In the genomic region with DNA sequence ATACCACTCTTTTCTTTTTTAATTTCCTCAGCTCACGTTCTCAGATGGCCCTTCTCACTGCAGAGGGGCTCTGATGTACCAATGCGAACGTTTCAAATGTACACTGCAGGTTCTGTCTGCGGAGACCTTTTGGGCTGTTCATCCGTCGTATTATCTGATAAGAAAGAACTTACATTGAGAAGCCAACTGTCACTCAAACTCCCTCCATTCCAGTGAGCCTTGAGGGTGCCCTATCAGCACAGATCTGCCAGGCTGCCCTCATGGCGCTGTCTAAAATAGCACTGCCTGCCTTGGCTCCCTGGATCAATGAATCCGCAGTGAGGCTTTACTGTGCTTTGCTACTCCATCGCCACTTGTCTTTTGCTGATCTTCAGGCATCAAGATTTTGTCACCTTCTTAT, we compare ENCODE assay signal across 24 cellular contexts.
DNase-seq lines count a peak whose midpoint lies in the region; ATAC-seq, FAIRE-seq and TF ChIP-seq lines count a peak whose summit lies in the region.
"Had no signal": no experiment of that assay in that cellular context is flagged by ENCODE, and none has a peak within 500 bp of the region (broad histone marks: within the 10 kb centered on the region; RNA-seq: fewer than 3 reads in every experiment).

No MANE protein-coding gene starts in this region.

- H3K4me1 Mint-ChIP-seq in GM23338, result no peaks in the 10 kb centered on the region
- H3K4me1 Mint-ChIP-seq: CD14-positive monocyte; CD4-positive, alpha-beta memory T cell; CD4-positive, CD25-positive, alpha-beta regulatory T cell; CD8-positive, alpha-beta memory T cell had no signal

- H3K23ac ChIP-seq in IMR-90 (ENCODE audit: low read depth, low read length), result no peak overlapping the region

- H2AK5ac ChIP-seq in IMR-90 (ENCODE audit: low read depth, low read length), result no peak overlapping the region

- H3K79me1 ChIP-seq in IMR-90 (ENCODE audit: low read depth in 1 of 2, low read length in 2 of 2), result no peaks in the 10 kb centered on the region

- H2BK5ac ChIP-seq in IMR-90 (ENCODE audit: low read depth, low read length, poor library complexity, severe bottlenecking), result no peak overlapping the region

- H3K9me3 ChIP-seq in IMR-90 (ENCODE audit: control insufficient read depth, insufficient read depth, low read length) (no peaks in the 10 kb centered on the region), parathyroid adenoma (ENCODE audit: control insufficient read depth, low read length) (no peaks in the 10 kb centered on the region), hepatocyte (ENCODE audit: low read depth) (no peaks in the 10 kb centered on the region)
- H3K9me3 ChIP-seq: BE2C, BLaER1 had no signal

- H3K9me2 ChIP-seq in GM23338 (ENCODE audit: insufficient read depth), result no peaks in the 10 kb centered on the region
- H3K9me2 ChIP-seq in hepatocyte (replicated peaks; ENCODE audit: insufficient read depth), result no peaks in the 10 kb centered on the region

- no peaks in the 10 kb centered on the region for H3K36me3 Mint-ChIP-seq in GM23338 (ENCODE audit: low read depth)
- H3K36me3 Mint-ChIP-seq: CD14-positive monocyte; CD4-positive, alpha-beta memory T cell; CD4-positive, CD25-positive, alpha-beta regulatory T cell; CD8-positive, alpha-beta memory T cell had no signal

- no peak overlapping the region for H4K8ac ChIP-seq in IMR-90 (ENCODE audit: low read depth in 2 of 2, low read length in 2 of 2)

- H4K91ac ChIP-seq in IMR-90 (ENCODE audit: insufficient read depth, low read depth, low read length), result no peak overlapping the region

- no peaks in the 10 kb centered on the region for H3K9me1 ChIP-seq in IMR-90 (ENCODE audit: insufficient read depth, low read length)

- DNase-seq in GM23338 (ENCODE audit: low spot score), result no peak
- DNase-seq in IMR-90, result no peak
- no peak for DNase-seq in bronchial epithelial cell (ENCODE audit: low read depth)
- DNase-seq in hepatocyte (ENCODE audit: low spot score), result no peak
- DNase-seq in DMS53 (lab: John Stamatoyannopoulos, UW), result no peak
- DNase-seq: 8988T; ACHN; BE2C; C1 segment of cervical spinal cord; CD4-positive, alpha-beta memory T cell; CD4-positive, CD25-positive, alpha-beta regulatory T cell; CD8-positive, alpha-beta memory T cell; COR-L47; DMS 273 treated with DMSO at 0.1 percent for 48 hours; DMS153; DMS79 treated with DMSO at 0.1 percent for 48 hours; GF-D8 had no signal

- H3K9ac ChIP-seq in IMR-90 (ENCODE audit: low read depth, low read length) (no peak overlapping the region), parathyroid adenoma (no peak overlapping the region)
- H3K9ac ChIP-seq: BLaER1 had no signal

- TF ChIP-seq CTCF in GM23338 (conservative IDR thresholded peaks at IDR 0.05; ENCODE audit: low read depth in 2 of 2) (no peak), IMR-90 (conservative IDR thresholded peaks at IDR 0.05; ENCODE audit: low read depth, low read length) (no peak), bronchial epithelial cell (IDR thresholded peaks at IDR 0.05; ENCODE audit: insufficient read depth, low read length, severe bottlenecking) (no peak), parathyroid adenoma (IDR thresholded peaks at IDR 0.05) (no peak), hepatocyte (IDR thresholded peaks at IDR 0.05; ENCODE audit: poor library complexity) (no peak)

- no peak overlapping the region for H2BK120ac ChIP-seq in IMR-90 (ENCODE audit: low read depth, low read length)

- no peak overlapping the region for H3K27ac ChIP-seq in GM23338 (ENCODE audit: low read depth)
- H3K27ac ChIP-seq in IMR-90 (ENCODE audit: insufficient read depth, low read length), result no peak overlapping the region
- H3K27ac ChIP-seq in parathyroid adenoma, result no peak overlapping the region
- H3K27ac ChIP-seq in hepatocyte, result no peak overlapping the region
- H3K27ac ChIP-seq: BLaER1 had no signal

- no peak overlapping the region for H3K18ac ChIP-seq in IMR-90 (ENCODE audit: low read depth, low read length)

- H3K27me3 ChIP-seq in GM23338 (ENCODE audit: insufficient read depth) (no peaks in the 10 kb centered on the region), IMR-90 (ENCODE audit: control insufficient read depth, insufficient read depth, low read length) (peaks cover 2% of the 10 kb centered on the region; the same call in 1 of the 2 replicates), bronchial epithelial cell (ENCODE audit: control insufficient read depth, insufficient read depth, low read length) (no peaks in the 10 kb centered on the region), parathyroid adenoma (ENCODE audit: control insufficient read depth, insufficient read depth, low read length) (no peaks in the 10 kb centered on the region), hepatocyte (peaks cover 5% of the 10 kb centered on the region)
- H3K27me3 ChIP-seq: BE2C, BLaER1 had no signal

- H2AK9ac ChIP-seq in IMR-90 (replicated peaks; ENCODE audit: low read depth, low read length, poor library complexity), result peak overlapping the region; percentile 5

- CTCF ChIA-PET in IMR-90 (lab: Yijun Ruan, JAX), result no interaction called here

- dilution Hi-C loops in IMR-90 (cut with HindIII; ENCODE audit: low sequenced_read_pairs, unreplicated experiment), result no loop called here

- TF ChIP-seq RAD21 in IMR-90 (IDR thresholded peaks at IDR 0.05; ENCODE audit: low read length), result no peak

- no peak overlapping the region for H4K5ac ChIP-seq in IMR-90 (ENCODE audit: low read depth, low read length)

- no peak overlapping the region for H3K4me3 ChIP-seq in GM23338
- no peak overlapping the region for H3K4me3 ChIP-seq in IMR-90 (ENCODE audit: insufficient read depth, low read depth, low read length)
- no peak overlapping the region for H3K4me3 ChIP-seq in bronchial epithelial cell (ENCODE audit: low read depth, low read length)
- no peak overlapping the region for H3K4me3 ChIP-seq in parathyroid adenoma (ENCODE audit: low read depth, low read length)
- no peak overlapping the region for H3K4me3 ChIP-seq in hepatocyte
- H3K4me3 ChIP-seq: BLaER1 had no signal

- H3K27me3 Mint-ChIP-seq in GM23338 (ENCODE audit: insufficient read depth, low read depth, poor library complexity), result no peaks in the 10 kb centered on the region
- H3K27me3 Mint-ChIP-seq: CD4-positive, CD25-positive, alpha-beta regulatory T cell; CD8-positive, alpha-beta memory T cell had no signal

- no peak overlapping the region for H3K56ac ChIP-seq in IMR-90 (ENCODE audit: extremely low read depth, insufficient read depth, low read length)

- POLR2A ChIA-PET in IMR-90 (lab: Charles Lee; ENCODE audit: unreplicated experiment), result interaction anchor here (0.7 kb wide), 1 partner anchor 43 kb away, joined by 3 read pairs; no protein-coding TSS in a partner anchor

- no peak for TF ChIP-seq POLR2A in IMR-90 (IDR thresholded peaks at IDR 0.05; ENCODE audit: low read depth, low read length)

- H3K36me3 ChIP-seq in GM23338 (ENCODE audit: insufficient read depth) (no peaks in the 10 kb centered on the region), IMR-90 (ENCODE audit: control insufficient read depth, insufficient read depth, low read length) (no peaks in the 10 kb centered on the region), bronchial epithelial cell (ENCODE audit: control insufficient read depth, insufficient read depth, low read length) (no peaks in the 10 kb centered on the region), parathyroid adenoma (ENCODE audit: control insufficient read depth, insufficient read depth, low read length) (no peaks in the 10 kb centered on the region), hepatocyte (replicated peaks; ENCODE audit: insufficient read depth, low read depth) (no peaks in the 10 kb centered on the region)
- H3K36me3 ChIP-seq: BE2C, BLaER1 had no signal

- no peak overlapping the region for H3K4me2 ChIP-seq in GM23338
- H3K4me2 ChIP-seq in IMR-90 (ENCODE audit: low read depth, low read length), result no peak overlapping the region
- H3K4me2 ChIP-seq in parathyroid adenoma (ENCODE audit: low read length), result peak overlapping the region; percentile 61
- H3K4me2 ChIP-seq in hepatocyte, result no peak overlapping the region
- H3K4me2 ChIP-seq: BLaER1 had no signal

- H3K4ac ChIP-seq in IMR-90 (ENCODE audit: low read depth, low read length), result no peak overlapping the region

- H2AFZ ChIP-seq in GM23338 (peak overlapping the region; percentile 56), IMR-90 (replicated peaks; ENCODE audit: low read length, poor library complexity) (peak overlapping the region; percentile 3), parathyroid adenoma (peak overlapping the region; percentile 52), hepatocyte (no peak overlapping the region)

- ATAC-seq in GM23338 (no peak), IMR-90 (ENCODE audit: low read depth) (no peak), GM18511 (IDR thresholded peaks at IDR 0.05; ENCODE audit: unreplicated experiment) (no peak)

- H3K4me1 ChIP-seq in GM23338 (ENCODE audit: insufficient read depth), result no peaks in the 10 kb centered on the region
- no peaks in the 10 kb centered on the region for H3K4me1 ChIP-seq in IMR-90 (ENCODE audit: control insufficient read depth, insufficient read depth, low read length)
- no peaks in the 10 kb centered on the region for H3K4me1 ChIP-seq in parathyroid adenoma
- H3K4me1 ChIP-seq in hepatocyte (ENCODE audit: insufficient read depth), result no peaks in the 10 kb centered on the region
- H3K4me1 ChIP-seq: BE2C, BLaER1 had no signal

- H2BK15ac ChIP-seq in IMR-90 (ENCODE audit: low read depth, low read length), result no peak overlapping the region

- no TSS peak for BruUV-seq in IMR-90 (replicated peaks; lab: Mats Ljungman, UMichigan)

- no peaks in the 10 kb centered on the region for H3K9me3 Mint-ChIP-seq in GM23338

- no peak overlapping the region for H2BK20ac ChIP-seq in IMR-90 (ENCODE audit: low read depth, low read length)

- in situ Hi-C loops in IMR-90 (cut with MboI; ENCODE audit: low sequenced_read_pairs), result no loop called here

- intact Hi-C loops in IMR-90 (cut with micrococcal nuclease), result no loop called here

- no peaks in the 10 kb centered on the region for H3K79me2 ChIP-seq in GM23338 (replicated peaks; ENCODE audit: insufficient read depth)
- no peaks in the 10 kb centered on the region for H3K79me2 ChIP-seq in parathyroid adenoma
- no peaks in the 10 kb centered on the region for H3K79me2 ChIP-seq in hepatocyte

- no peak overlapping the region for H3K14ac ChIP-seq in IMR-90 (replicated peaks; ENCODE audit: low read depth, low read length)

- 90% methylated on average over 7 of the region's 9 CpGs; no CpG with 5 or more reads in 1 of the 2 experiments for WGBS in IMR-90 (ENCODE audit: extremely low coverage in 2 of 2, insufficient read length in 1 of 2), 2 experiments
- WGBS in hepatocyte (ENCODE audit: low lambda C conversion rate, missing lambda C conversion rate), result 73% methylated on average over 9 of the region's 9 CpGs

- no peak overlapping the region for H3K4me3 Mint-ChIP-seq in GM23338
- H3K4me3 Mint-ChIP-seq: CD14-positive monocyte; CD4-positive, alpha-beta memory T cell; CD4-positive, CD25-positive, alpha-beta regulatory T cell; CD8-positive, alpha-beta memory T cell had no signal

- FAIRE-seq in bronchial epithelial cell (lab: Jason Lieb, UNC), result peak; percentile 18
- FAIRE-seq: A204.1, G401.6, GM12891 had no signal

- no peaks in the 10 kb centered on the region for H3F3A ChIP-seq in GM23338 (replicated peaks; ENCODE audit: low read depth)

- no peak overlapping the region for H3K27ac Mint-ChIP-seq in GM23338
- H3K27ac Mint-ChIP-seq: CD14-positive monocyte; CD4-positive, CD25-positive, alpha-beta regulatory T cell; CD8-positive, alpha-beta memory T cell had no signal

- no peaks in the 10 kb centered on the region for H4K20me1 ChIP-seq in GM23338 (replicated peaks; ENCODE audit: insufficient read depth)
- no peaks in the 10 kb centered on the region for H4K20me1 ChIP-seq in IMR-90 (ENCODE audit: insufficient read depth, low read length)
- H4K20me1 ChIP-seq in hepatocyte (ENCODE audit: insufficient read depth, poor library complexity, severe bottlenecking), result no peaks in the 10 kb centered on the region
- H4K20me1 ChIP-seq: BLaER1 had no signal
